Comparison of ENCODE assay signal across 26 cellular contexts in the genomic region with DNA sequence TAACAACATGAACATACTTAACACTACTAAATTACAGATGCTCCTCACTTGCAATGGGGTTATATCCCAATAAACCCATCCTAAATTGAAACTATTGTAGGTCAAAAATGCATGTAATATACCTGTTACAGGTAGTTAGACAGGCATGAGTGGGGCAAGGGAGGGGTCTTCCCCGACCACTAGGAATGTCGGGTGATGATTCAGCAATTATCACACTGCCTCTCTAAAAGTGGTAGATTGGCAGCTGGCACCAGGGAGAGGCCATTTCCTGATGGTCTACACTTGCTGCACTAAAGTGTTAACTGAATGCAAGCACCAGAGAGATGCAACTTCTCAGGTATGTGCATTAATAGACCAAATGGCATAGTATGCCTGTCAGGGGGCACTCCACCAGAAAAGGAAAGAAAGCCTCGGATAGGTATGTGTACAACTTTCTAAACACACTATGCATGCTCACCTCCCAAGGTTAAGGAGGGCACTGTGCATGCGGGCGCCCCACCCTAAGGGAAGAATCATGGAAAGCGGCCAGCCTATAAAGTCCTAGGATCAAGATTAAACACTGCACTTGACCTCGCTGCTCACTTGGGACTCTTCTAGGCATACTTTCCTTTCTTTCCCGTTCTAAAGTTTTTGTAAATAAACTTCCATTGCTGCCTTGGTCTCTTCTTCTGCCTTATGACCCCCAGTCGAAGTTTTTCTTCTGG. TPM values are rescaled to one million over a fixed set of nuclear protein-coding genes. Genes with fewer than 3 reads are reported as not detected.
DNase-seq lines count a peak whose midpoint lies in the region; ATAC-seq, FAIRE-seq and TF ChIP-seq lines count a peak whose summit lies in the region.
"Had no signal": no experiment of that assay in that cellular context is flagged by ENCODE, and none has a peak within 500 bp of the region (broad histone marks: within the 10 kb centered on the region; RNA-seq: fewer than 3 reads in every experiment).

No MANE protein-coding gene starts in this region.

- TF ChIP-seq EP300 in HepG2 (IDR thresholded peaks at IDR 0.05; ENCODE audit: low read depth in 2 of 2, low read length in 2 of 2), result no peak
- TF ChIP-seq EP300 in HepG2 (CRISPR knock-in tag; IDR thresholded peaks at IDR 0.05; ENCODE audit: borderline replicate concordance), result no peak
- TF ChIP-seq EP300 in K562 (IDR thresholded peaks at IDR 0.05; ENCODE audit: low read length), result no peak

- H3K36me3 ChIP-seq in HepG2 (replicated peaks in 1 of 2; ENCODE audit: control insufficient read depth in 1 of 2, insufficient read depth in 2 of 2, low read length in 2 of 2), result 0 out of 5 replicates have a peak, but pooled peaks cover 0 to 4% of the 10 kb centered on the region in 2 experiments
- H3K36me3 ChIP-seq in right lobe of liver, result no peaks in the 10 kb centered on the region
- no peaks in the 10 kb centered on the region for H3K36me3 ChIP-seq in K562 (ENCODE audit: control insufficient read depth, insufficient read depth, low read length)
- H3K36me3 ChIP-seq in small intestine (ENCODE audit: control insufficient read depth in 2 of 2, insufficient read depth in 2 of 2, low read length in 2 of 2), result no peaks in the 10 kb centered on the region
- H3K36me3 ChIP-seq: BE2C had no signal

- POLR2A ChIA-PET in HepG2 (lab: Yijun Ruan, JAX), result no interaction called here
- POLR2A ChIA-PET in K562 (lab: Yijun Ruan, JAX), result no interaction called here

- no peak for FAIRE-seq in HepG2 (lab: Jason Lieb, UNC)
- FAIRE-seq in K562 (lab: Jason Lieb, UNC), result no peak
- FAIRE-seq in small intestine (lab: Jason Lieb, UNC), result no peak
- FAIRE-seq: A204.1, GM12891, GM18507, H1 had no signal

- TF ChIP-seq CTCF in HepG2 (CRISPR knock-in tag; IDR thresholded peaks at IDR 0.05), result no peak
- no peak for TF ChIP-seq CTCF in right lobe of liver (IDR thresholded peaks at IDR 0.05)
- TF ChIP-seq CTCF in K562 (IDR thresholded peaks at IDR 0.05 in 2 of 3, conservative IDR thresholded peaks at IDR 0.05 in 1 of 3; ENCODE audit: insufficient read depth in 2 of 3, low read depth in 1 of 3, low read length in 3 of 3), result no peak

- no peaks in the 10 kb centered on the region for H3K79me2 ChIP-seq in HepG2 (ENCODE audit: insufficient read depth, low read length)
- no peaks in the 10 kb centered on the region for H3K79me2 ChIP-seq in K562 (ENCODE audit: control insufficient read depth, insufficient read depth, low read length)

- CTCF ChIA-PET in HepG2 (lab: Yijun Ruan, JAX; ENCODE audit: low intra/inter-chr PET ratio, low total read pairs) (no interaction called here), K562 (lab: Yijun Ruan, JAX; ENCODE audit: low intra/inter-chr PET ratio) (no interaction called here)

- H3K27me3 ChIP-seq in HepG2 (ENCODE audit: control insufficient read depth in 1 of 2, insufficient read depth in 2 of 2, low read length in 2 of 2) (no peaks in the 10 kb centered on the region), right lobe of liver (no peaks in the 10 kb centered on the region), K562 (ENCODE audit: control insufficient read depth in 2 of 2, insufficient read depth in 2 of 2, low read length in 2 of 2) (no peaks in the 10 kb centered on the region), small intestine (ENCODE audit: control insufficient read depth in 2 of 2, insufficient read depth in 2 of 2, low read length in 2 of 2) (no peaks in the 10 kb centered on the region)
- H3K27me3 ChIP-seq: BE2C; BLaER1 treated with 17β-estradiol and CSF1 and Interleukin-3, amounts not matched to agents 10 nM and 100 nM had no signal

- BruUV-seq in HepG2 (replicated peaks; lab: Mats Ljungman, UMichigan), result no TSS peak
- no TSS peak for BruUV-seq in K562 (replicated peaks; lab: Mats Ljungman, UMichigan)

- TF ChIP-seq POLR2A in HepG2 (IDR thresholded peaks at IDR 0.05; ENCODE audit: insufficient read depth in 1 of 2, low read depth in 2 of 2, low read length in 2 of 2), result no peak
- TF ChIP-seq POLR2A in right lobe of liver (IDR thresholded peaks at IDR 0.05), result no peak
- no peak for TF ChIP-seq POLR2A in K562 (conservative IDR thresholded peaks at IDR 0.05)

- no peak for DNase-seq in HepG2 (ENCODE audit: low spot score)
- no peak for DNase-seq in right lobe of liver
- DNase-seq in K562 (ENCODE audit: extremely low read depth in 1 of 4, low spot score in 3 of 4), result no peak
- no peak for DNase-seq in left colon
- DNase-seq in small intestine, result peak; percentile 19
- DNase-seq in DMS 273 treated with DMSO at 0.1 percent for 48 hours (lab: John Stamatoyannopoulos, UW), result no peak
- no peak for DNase-seq in NCI-H1105 treated with DMSO at 0.1 percent for 48 hours (lab: John Stamatoyannopoulos, UW)
- DNase-seq in NCI-H526 (lab: John Stamatoyannopoulos, UW), result no peak
- DNase-seq: ACHN; AML-193; BE2C; CD4-positive, alpha-beta T cell; CD8-positive, alpha-beta memory T cell; COR-L47; DMS53; DMS79 treated with DMSO at 0.1 percent for 48 hours; GF-D8; GM23248; H7; HCEC 1CT had no signal

- in situ Hi-C loops in HepG2 (cut with HindIII; ENCODE audit: extremely low pct_ligation_motif_present, low pct_unique_long_range_greater_than_20kb), result no loop called here
- in situ Hi-C loops in K562 (cut with MboI), result no loop called here

- ATAC-seq in HepG2 (no peak), right lobe of liver (no peak), K562 (no peak), left colon (peak; percentile 49)

- H4K20me1 ChIP-seq in HepG2 (ENCODE audit: insufficient read depth, low read length), result no peaks in the 10 kb centered on the region
- no peaks in the 10 kb centered on the region for H4K20me1 ChIP-seq in K562 (replicated peaks; ENCODE audit: control insufficient read depth, insufficient read depth, low read length)
- H4K20me1 ChIP-seq: BLaER1 treated with 17β-estradiol and CSF1 and Interleukin-3, amounts not matched to agents 10 nM and 100 nM had no signal

- WGBS in HepG2 (ENCODE audit: low lambda C conversion rate), result 92% methylated on average over 9 of the region's 9 CpGs
- 88% methylated on average over 6 of the region's 9 CpGs for WGBS in right lobe of liver (ENCODE audit: insufficient coverage, low coverage, low lambda C conversion rate, missing lambda C conversion rate)
- WGBS in K562 (ENCODE audit: insufficient coverage, low coverage, missing lambda C conversion rate), result 81% methylated on average over 7 of the region's 9 CpGs
- WGBS in small intestine, 3 donors, result 79 to 86% (median 79%) methylated on average over 9 of the region's 9 CpGs

- H3K9me3 ChIP-seq in HepG2 (ENCODE audit: low read length), result no peaks in the 10 kb centered on the region
- H3K9me3 ChIP-seq in right lobe of liver, result no peaks in the 10 kb centered on the region
- no peaks in the 10 kb centered on the region for H3K9me3 ChIP-seq in K562 (replicated peaks; ENCODE audit: control insufficient read depth, insufficient read depth, low read depth, low read length)
- H3K9me3 ChIP-seq in small intestine (ENCODE audit: control insufficient read depth, low read depth), result no peaks in the 10 kb centered on the region
- H3K9me3 ChIP-seq: BE2C; BLaER1 treated with 17β-estradiol and CSF1 and Interleukin-3, amounts not matched to agents 10 nM and 100 nM had no signal

- no peak overlapping the region for H3K4me3 ChIP-seq in HepG2 (replicated peaks in 1 of 3; ENCODE audit: insufficient read depth in 1 of 3, low read depth in 2 of 3, low read length in 3 of 3)
- H3K4me3 ChIP-seq in right lobe of liver, result no peak overlapping the region
- H3K4me3 ChIP-seq in K562, result no peak overlapping the region
- no peak overlapping the region for H3K4me3 ChIP-seq in small intestine (ENCODE audit: low read depth in 1 of 2, low read length in 2 of 2)
- H3K4me3 ChIP-seq: BLaER1 treated with 17β-estradiol and CSF1 and Interleukin-3, amounts not matched to agents 10 nM and 100 nM; GM23248 had no signal

- H3K27ac ChIP-seq in HepG2 (ENCODE audit: extremely low read length, insufficient read depth, low read length) (no peak overlapping the region), right lobe of liver (no peak overlapping the region), K562 (ENCODE audit: extremely low read depth, low read depth, low read length) (no peak overlapping the region), small intestine (ENCODE audit: low read depth in 1 of 2, low read length in 1 of 2) (no peak overlapping the region)
- H3K27ac ChIP-seq: 22Rv1; BLaER1 treated with 17β-estradiol and CSF1 and Interleukin-3, amounts not matched to agents 10 nM and 100 nM; GM23248 had no signal

- TF ChIP-seq RAD21 in HepG2 (CRISPR knock-in tag; IDR thresholded peaks at IDR 0.05) (no peak), K562 (CRISPR knock-in tag; conservative IDR thresholded peaks at IDR 0.05 in 1 of 2, IDR thresholded peaks at IDR 0.05 in 1 of 2) (no peak)

- intact Hi-C loops in HepG2 (cut with micrococcal nuclease; ENCODE audit: unreplicated experiment), result no loop called here
- intact Hi-C loops in right lobe of liver (cut with DNase I), result no loop called here
- intact Hi-C loops in K562 (cut with micrococcal nuclease), result no loop called here
- intact Hi-C loops in left colon (cut with DNase I, micrococcal nuclease), result no loop called here

- no peaks in the 10 kb centered on the region for H3K4me1 ChIP-seq in HepG2 (ENCODE audit: insufficient read depth, low read length)
- H3K4me1 ChIP-seq in right lobe of liver, result no peaks in the 10 kb centered on the region
- H3K4me1 ChIP-seq in K562 (replicated peaks in 1 of 2; ENCODE audit: control insufficient read depth in 2 of 2, insufficient read depth in 2 of 2, low read length in 2 of 2), result no peaks in the 10 kb centered on the region
- H3K4me1 ChIP-seq in small intestine (ENCODE audit: control insufficient read depth in 2 of 2, insufficient read depth in 1 of 2, low read depth in 1 of 2, low read length in 1 of 2), result no peaks in the 10 kb centered on the region
- H3K4me1 ChIP-seq: BE2C; BLaER1 treated with 17β-estradiol and CSF1 and Interleukin-3, amounts not matched to agents 10 nM and 100 nM had no signal

- H3K9ac ChIP-seq in HepG2 (ENCODE audit: insufficient read depth, low read depth, low read length) (no peak overlapping the region), K562 (ENCODE audit: insufficient read depth in 1 of 2, low read depth in 2 of 2, low read length in 2 of 2) (no peak overlapping the region)
- H3K9ac ChIP-seq: BLaER1 treated with 17β-estradiol and CSF1 and Interleukin-3, amounts not matched to agents 10 nM and 100 nM; GM23248 had no signal

- no peak overlapping the region for H3K4me2 ChIP-seq in HepG2 (ENCODE audit: low read depth, low read length)
- H3K4me2 ChIP-seq in K562 (ENCODE audit: insufficient read depth, low read length), result no peak overlapping the region
- H3K4me2 ChIP-seq: BLaER1 treated with 17β-estradiol and CSF1 and Interleukin-3, amounts not matched to agents 10 nM and 100 nM had no signal

- no peaks in the 10 kb centered on the region for H3K9me1 ChIP-seq in K562 (ENCODE audit: control insufficient read depth, insufficient read depth, low read length)

- H2AFZ ChIP-seq in HepG2 (ENCODE audit: low read length), result no peak overlapping the region
- no peak overlapping the region for H2AFZ ChIP-seq in K562 (ENCODE audit: low read depth, low read length)
- H2AFZ ChIP-seq: GM23248 had no signal

RNA-seq across cellular contexts. Expression of a gene that starts 35.6 kb away (rescaled TPM):
- total RNA-seq in HepG2 (2016; rRNA removed; fragmentation: Illumina TruSeq; extraction: Trizol) (33.6 and 33.8 TPM in 2 replicates), right lobe of liver (10 to 100 TPM in 5 of 6 experiments, 1 to 10 TPM in 1; 8.2 to 17.8 (median 13.0) TPM), K562 (2014; rRNA removed) (12.3 and 17.3 TPM in 2 replicates), K562 (2014; rRNA removed; fragmentation: Illumina TruSeq; extraction: Trizol) (24.8 and 28.4 TPM in 2 replicates), K562 (2015; rRNA removed; fragmentation: Illumina TruSeq; extraction: Trizol) (17.1 and 20.4 TPM in 2 replicates), K562 (2021) (20.6 and 22.7 TPM in 2 replicates), left colon (10 to 100 TPM; 35.7 to 46.6 TPM)
- total RNA-seq in HepG2 (2016; cell fraction: cytosol; rRNA removed; fragmentation: Illumina TruSeq; extraction: Trizol; ENCODE audit: low read depth), result 11.4 and 12.2 TPM in 2 replicates
- total RNA-seq in HepG2 (2016; cell fraction: insoluble cytoplasmic fraction; rRNA removed; fragmentation: Illumina TruSeq; extraction: Trizol), result 27.0 and 36.7 TPM in 2 replicates
- 14.7 and 19.9 TPM in 2 replicates for total RNA-seq in HepG2 (2016; cell fraction: membrane; rRNA removed; fragmentation: Illumina TruSeq; extraction: Trizol)
- total RNA-seq in HepG2 (2016; cell fraction: nucleus; rRNA removed; fragmentation: Illumina TruSeq; extraction: Trizol), result 64.8 and 68.2 TPM in 2 replicates
- polyA plus RNA-seq in HepG2 (2011; rRNA removed) (10.1 and 15.5 TPM in 2 replicates), K562 (2011; rRNA removed) (20.6 and 25.6 TPM in 2 replicates), K562 (2014; fragmentation: Illumina TruSeq; extraction: Trizol) (9.9 TPM in 2 replicates), K562 (2014; fragmentation: Nextera tagmentation; extraction: Ambion mirVana) (10 to 100 TPM; 14.6 to 15.2 TPM), K562 (2014; rRNA removed) (11.3 and 12.3 TPM in 2 replicates), small intestine (1 to 10 TPM; 2.2 to 9.0 (median 2.5) TPM)
- 5.4 and 8.6 TPM in 2 replicates for polyA plus RNA-seq in HepG2 (2011; cell fraction: cytosol; rRNA removed)
- polyA plus RNA-seq in HepG2 (2011; cell fraction: nucleus; rRNA removed), result 6.7 and 7.9 TPM in 2 replicates
- polyA plus RNA-seq in HepG2 (2012), result 9.8 and 13.4 TPM in 2 replicates
- polyA plus RNA-seq in HepG2 (2016; cell fraction: cytosol; fragmentation: Illumina TruSeq; extraction: Trizol; ENCODE audit: low read depth), result 2.1 and 2.5 TPM in 2 replicates
- 16.3 and 17.1 TPM in 2 replicates for polyA plus RNA-seq in HepG2 (2016; cell fraction: insoluble cytoplasmic fraction; fragmentation: Illumina TruSeq; extraction: Trizol; ENCODE audit: low read depth)
- polyA plus RNA-seq in HepG2 (2016; cell fraction: membrane; fragmentation: Illumina TruSeq; extraction: Trizol; ENCODE audit: low read depth), result 6.5 and 7.5 TPM in 2 replicates
- polyA plus RNA-seq in HepG2 (2016; cell fraction: nucleus; fragmentation: Illumina TruSeq; extraction: Trizol; ENCODE audit: insufficient read depth, low read depth), result 23.4 and 27.6 TPM in 2 replicates
- polyA minus RNA-seq in HepG2 (2011; rRNA and poly(A)+ RNA removed; ENCODE audit: low replicate concordance), result 45.3 and 46.7 TPM in 2 replicates
- 16.9 and 20.0 TPM in 2 replicates for polyA minus RNA-seq in HepG2 (2011; cell fraction: cytosol; rRNA and poly(A)+ RNA removed)
- polyA minus RNA-seq in HepG2 (2011; cell fraction: nucleus; rRNA and poly(A)+ RNA removed), result 90.6 and 114 TPM in 2 replicates
- total RNA-seq in K562 (2011; cell fraction: chromatin; rRNA removed; ENCODE audit: low replicate concordance), result 60.2 and 142 TPM in 2 replicates
- total RNA-seq in K562 (2011; cell fraction: nucleolus; rRNA removed), result 26.5 and 31.6 TPM in 2 replicates
- total RNA-seq in K562 (2011; cell fraction: nucleoplasm; rRNA removed), result 64.9 and 92.9 TPM in 2 replicates
- polyA plus RNA-seq in K562 (2011; cell fraction: cytosol; rRNA removed), result 4.5 and 17.6 TPM in 2 replicates
- polyA plus RNA-seq in K562 (2011; cell fraction: nucleus; rRNA removed), result 11.0 and 14.0 TPM in 2 replicates
- 10.4 and 11.0 TPM in 2 replicates for polyA plus RNA-seq in K562 (2012)
- 131 and 146 TPM in 2 replicates for polyA minus RNA-seq in K562 (2011; rRNA and poly(A)+ RNA removed)
- polyA minus RNA-seq in K562 (2011; cell fraction: cytosol; rRNA and poly(A)+ RNA removed), result 15.7 and 16.8 TPM in 2 replicates
- polyA minus RNA-seq in K562 (2011; cell fraction: nucleus; rRNA and poly(A)+ RNA removed), result 52.0 and 80.2 TPM in 2 replicates

RNA-seq across cellular contexts. Expression of a gene that starts 35.8 kb away (rescaled TPM):
- total RNA-seq in HepG2 (2016; rRNA removed; fragmentation: Illumina TruSeq; extraction: Trizol) (31.7 and 37.7 TPM in 2 replicates), right lobe of liver (10 to 100 TPM in 5 of 6 experiments, 1 to 10 TPM in 1; 9.7 to 16.7 (median 11.5) TPM), K562 (2014; rRNA removed) (7.6 and 8.2 TPM in 2 replicates), K562 (2014; rRNA removed; fragmentation: Illumina TruSeq; extraction: Trizol) (12.2 and 13.3 TPM in 2 replicates), K562 (2015; rRNA removed; fragmentation: Illumina TruSeq; extraction: Trizol) (13.6 and 15.3 TPM in 2 replicates), K562 (2021) (9.1 and 10.1 TPM in 2 replicates), left colon (10 to 100 TPM; 46.9 to 61.1 TPM)
- 3.3 and 4.1 TPM in 2 replicates for total RNA-seq in HepG2 (2016; cell fraction: cytosol; rRNA removed; fragmentation: Illumina TruSeq; extraction: Trizol; ENCODE audit: low read depth)
- 30.9 and 34.7 TPM in 2 replicates for total RNA-seq in HepG2 (2016; cell fraction: insoluble cytoplasmic fraction; rRNA removed; fragmentation: Illumina TruSeq; extraction: Trizol)
- total RNA-seq in HepG2 (2016; cell fraction: membrane; rRNA removed; fragmentation: Illumina TruSeq; extraction: Trizol), result 4.1 and 6.3 TPM in 2 replicates
- total RNA-seq in HepG2 (2016; cell fraction: nucleus; rRNA removed; fragmentation: Illumina TruSeq; extraction: Trizol), result 55.4 and 59.6 TPM in 2 replicates
- polyA plus RNA-seq in HepG2 (2011; rRNA removed) (5.6 and 7.6 TPM in 2 replicates), K562 (2011; rRNA removed) (9.6 and 10.4 TPM in 2 replicates), K562 (2014; fragmentation: Illumina TruSeq; extraction: Trizol) (6.6 and 8.3 TPM in 2 replicates), K562 (2014; fragmentation: Nextera tagmentation; extraction: Ambion mirVana) (1 to 10 TPM; 1.4 to 2.0 TPM), K562 (2014; rRNA removed) (4.2 and 4.3 TPM in 2 replicates), small intestine (10 to 100 TPM in 2 of 3 donors, 1 to 10 TPM in 1; 8.6 to 11.3 (median 11.0) TPM)
- polyA plus RNA-seq in HepG2 (2011; cell fraction: cytosol; rRNA removed), result 2.5 and 2.7 TPM in 2 replicates
- polyA plus RNA-seq in HepG2 (2011; cell fraction: nucleus; rRNA removed), result 14.1 and 20.4 TPM in 2 replicates
- polyA plus RNA-seq in HepG2 (2012), result 7.7 and 9.3 TPM in 2 replicates
- polyA plus RNA-seq in HepG2 (2016; cell fraction: cytosol; fragmentation: Illumina TruSeq; extraction: Trizol; ENCODE audit: low read depth), result 0.33 and 0.52 TPM in 2 replicates
- polyA plus RNA-seq in HepG2 (2016; cell fraction: insoluble cytoplasmic fraction; fragmentation: Illumina TruSeq; extraction: Trizol; ENCODE audit: low read depth), result 17.8 and 20.6 TPM in 2 replicates
- polyA plus RNA-seq in HepG2 (2016; cell fraction: membrane; fragmentation: Illumina TruSeq; extraction: Trizol; ENCODE audit: low read depth), result 0.93 and 0.98 TPM in 2 replicates
- polyA plus RNA-seq in HepG2 (2016; cell fraction: nucleus; fragmentation: Illumina TruSeq; extraction: Trizol; ENCODE audit: insufficient read depth, low read depth), result 34.5 and 36.4 TPM in 2 replicates
- polyA minus RNA-seq in HepG2 (2011; rRNA and poly(A)+ RNA removed; ENCODE audit: low replicate concordance), result 47.4 and 47.9 TPM in 2 replicates
- 7.7 and 8.6 TPM in 2 replicates for polyA minus RNA-seq in HepG2 (2011; cell fraction: cytosol; rRNA and poly(A)+ RNA removed)
- polyA minus RNA-seq in HepG2 (2011; cell fraction: nucleus; rRNA and poly(A)+ RNA removed), result 143 and 163 TPM in 2 replicates
- total RNA-seq in K562 (2011; cell fraction: chromatin; rRNA removed; ENCODE audit: low replicate concordance), result 30.6 and 57.6 TPM in 2 replicates
- 17.1 and 20.7 TPM in 2 replicates for total RNA-seq in K562 (2011; cell fraction: nucleolus; rRNA removed)
- 25.0 and 26.9 TPM in 2 replicates for total RNA-seq in K562 (2011; cell fraction: nucleoplasm; rRNA removed)
- 1.9 and 2.0 TPM in 2 replicates for polyA plus RNA-seq in K562 (2011; cell fraction: cytosol; rRNA removed)
- polyA plus RNA-seq in K562 (2011; cell fraction: nucleus; rRNA removed), result 34.2 and 35.4 TPM in 2 replicates
- polyA plus RNA-seq in K562 (2012), result 4.5 and 7.1 TPM in 2 replicates
- 51.0 and 52.5 TPM in 2 replicates for polyA minus RNA-seq in K562 (2011; rRNA and poly(A)+ RNA removed)
- polyA minus RNA-seq in K562 (2011; cell fraction: cytosol; rRNA and poly(A)+ RNA removed), result 10.3 and 11.6 TPM in 2 replicates
- polyA minus RNA-seq in K562 (2011; cell fraction: nucleus; rRNA and poly(A)+ RNA removed), result 62.6 and 109 TPM in 2 replicates
